In the genomic region with DNA sequence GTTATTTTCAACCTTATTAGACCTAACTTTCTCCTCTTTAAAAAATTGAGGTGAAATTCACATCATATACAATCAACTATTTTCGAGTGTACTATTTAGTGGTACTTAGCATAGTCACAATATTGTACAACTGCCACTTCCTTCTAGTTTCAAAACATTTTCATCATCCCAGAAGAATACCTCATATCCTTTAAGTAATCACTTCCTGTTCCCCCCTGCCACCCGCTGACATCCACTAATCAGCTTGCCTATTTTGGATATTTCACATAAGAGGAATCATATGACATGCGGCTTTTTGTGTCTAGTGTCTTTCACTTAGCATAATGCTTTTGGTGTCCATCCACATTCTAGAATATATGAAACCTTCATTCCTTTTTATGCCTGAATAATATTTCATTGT, we compare ENCODE assay signal across 27 cellular contexts.
"Had no signal": no experiment of that assay in that cellular context is flagged by ENCODE, and none has a peak within 500 bp of the region (broad histone marks: within the 10 kb centered on the region; RNA-seq: fewer than 3 reads in every experiment).

No MANE protein-coding gene starts in this region.

- H3K4me3 ChIP-seq: gastroesophageal sphincter, hepatocyte, left ventricle myocardium inferior, lung, neural progenitor cell, suprapubic skin, tibial artery, upper lobe of right lung had no signal

- H3K36me3 ChIP-seq: brain microvascular endothelial cell, gastroesophageal sphincter, left ventricle myocardium inferior, neural progenitor cell, suprapubic skin, tibial artery, upper lobe of right lung, WERI-Rb-1 had no signal

- H3K27me3 ChIP-seq: brain microvascular endothelial cell, gastroesophageal sphincter, hepatocyte, suprapubic skin, tibial artery, upper lobe of right lung had no signal

- H3K27ac Mint-ChIP-seq: activated naive CD4-positive, alpha-beta T cell treated with anti-CD3 and anti-CD28 coated beads, Interleukin-2, amount 10 ng/mL, durations not matched to agents 7 days and 5 days; activated T-helper 1 cell treated with anti-CD3 and anti-CD28 coated beads, Interleukin-12 subunit alpha, Interleukin-12 subunit beta, Interleukin-2, Interleukin-4 antibody, amounts not matched to agents 30 ng/mL and 10 ng/mL and 1 ng/mL, durations not matched to agents 14 hours and 24 hours and 36 hours; effector memory CD8-positive, alpha-beta T cell; natural killer cell; neural progenitor cell had no signal

- H3K27ac ChIP-seq: brain microvascular endothelial cell, gastroesophageal sphincter, hepatocyte, left ventricle myocardium inferior, neural progenitor cell, suprapubic skin, tibial artery, upper lobe of right lung, WERI-Rb-1 had no signal

- H3K9me3 Mint-ChIP-seq: natural killer cell had no signal

- H3K4me1 ChIP-seq: gastroesophageal sphincter, left ventricle myocardium inferior, neural progenitor cell, suprapubic skin, tibial artery, upper lobe of right lung had no signal

- DNase-seq: activated CD4-positive, alpha-beta T cell treated with anti-CD3 and anti-CD28 coated beads for 48 hours; activated CD4-positive, alpha-beta T cell treated with anti-CD3 and anti-CD28 coated beads, Interleukin-2, amount 50 U/mL, for 48 hours; activated CD8-positive, alpha-beta memory T cell treated with anti-CD3 and anti-CD28 coated beads for 24 hours; activated effector memory CD4-positive, alpha-beta T cell treated with anti-CD3 and anti-CD28 coated beads, Interleukin-2, amount 50 U/mL, for 16 hours; activated naive CD4-positive, alpha-beta T cell treated with anti-CD3 and anti-CD28 coated beads, Interleukin-2, amount 10 ng/mL, durations not matched to agents 7 days and 5 days; amniotic stem cell; brain microvascular endothelial cell; cortex of kidney; effector memory CD8-positive, alpha-beta T cell; erythroblast; islet precursor cell; left ventricle myocardium inferior; mesendoderm; natural killer cell; right cardiac atrium; stimulated activated CD4-positive, alpha-beta T cell treated with anti-CD3 and anti-CD28 coated beads, Interleukin-15, amount 100 ng/mL, for 24 hours; stimulated activated CD4-positive, alpha-beta T cell treated with anti-CD3 and anti-CD28 coated beads, Interleukin-2, amount 100 ng/mL, for 24 hours; stimulated activated naive CD4-positive, alpha-beta T cell; tibial artery; upper lobe of right lung; WERI-Rb-1 had no signal

- H3K4me3 Mint-ChIP-seq: activated naive CD4-positive, alpha-beta T cell treated with anti-CD3 and anti-CD28 coated beads, Interleukin-2, amount 10 ng/mL, durations not matched to agents 7 days and 5 days; activated T-helper 1 cell treated with anti-CD3 and anti-CD28 coated beads, Interleukin-12 subunit alpha, Interleukin-12 subunit beta, Interleukin-2, Interleukin-4 antibody, amounts not matched to agents 30 ng/mL and 10 ng/mL and 1 ng/mL, durations not matched to agents 14 hours and 24 hours and 36 hours; effector memory CD8-positive, alpha-beta T cell; natural killer cell; neural progenitor cell had no signal

- H3K4me1 Mint-ChIP-seq: activated naive CD4-positive, alpha-beta T cell treated with anti-CD3 and anti-CD28 coated beads, Interleukin-2, amount 10 ng/mL, durations not matched to agents 7 days and 5 days; natural killer cell; neural progenitor cell had no signal

- H3K9me3 ChIP-seq: gastroesophageal sphincter, suprapubic skin, tibial artery, upper lobe of right lung had no signal

- H3K36me3 Mint-ChIP-seq: activated naive CD4-positive, alpha-beta T cell treated with anti-CD3 and anti-CD28 coated beads, Interleukin-2, amount 10 ng/mL, durations not matched to agents 7 days and 5 days; natural killer cell; neural progenitor cell had no signal
